In the genomic region with DNA sequence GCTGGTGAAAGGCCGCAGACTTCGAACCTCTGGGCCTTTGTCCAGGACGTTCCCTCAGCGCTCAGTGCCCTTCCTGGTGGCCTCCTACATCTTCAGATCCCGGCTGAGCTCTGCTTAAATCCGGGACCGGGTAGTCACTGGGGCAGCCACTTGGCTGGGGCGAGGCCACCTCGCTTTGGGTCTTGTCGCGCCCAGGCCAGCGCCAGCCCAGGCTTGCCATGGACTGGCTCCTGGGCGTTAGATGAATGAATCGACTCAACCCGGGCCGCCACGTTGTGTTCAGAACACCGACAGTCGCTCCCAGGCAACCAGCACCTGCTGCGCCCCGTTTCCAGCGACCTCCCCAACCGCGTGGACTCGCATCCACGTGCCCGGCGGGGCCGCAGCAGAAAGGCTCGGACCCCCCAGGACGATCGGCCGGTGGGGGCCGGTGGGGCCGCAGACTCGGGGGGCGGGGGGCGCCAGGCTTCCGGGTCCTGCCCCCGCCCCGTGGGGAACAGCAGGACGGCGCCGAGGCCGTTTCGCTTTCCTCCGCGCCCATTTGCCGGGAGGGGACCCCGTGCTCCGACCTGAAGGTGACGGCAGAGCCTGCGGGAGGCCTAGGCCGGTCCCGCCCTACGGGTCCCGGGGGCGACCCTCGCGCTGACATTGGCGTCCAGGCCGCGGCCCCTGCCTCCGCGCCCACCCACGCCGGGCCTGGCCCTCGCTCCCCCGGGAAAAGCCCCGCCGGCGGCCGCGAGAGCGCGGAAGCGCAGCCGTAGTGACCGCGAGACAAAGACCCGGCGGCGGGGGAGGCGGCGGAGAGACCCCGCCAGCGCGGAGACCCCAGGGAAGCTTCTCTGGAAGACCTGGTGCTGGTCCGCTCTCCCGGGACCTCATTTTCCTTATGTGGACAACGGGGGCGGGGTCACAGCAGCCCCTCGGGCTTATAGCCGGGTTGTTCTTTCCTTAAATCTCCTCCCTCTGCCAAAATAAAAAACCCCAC, we compare ENCODE assay signal across 8 cellular contexts. TPM values are rescaled to one million over a fixed set of nuclear protein-coding genes. Genes with fewer than 3 reads are reported as not detected.
DNase-seq lines count a peak whose midpoint lies in the region; ATAC-seq and TF ChIP-seq lines count a peak whose summit lies in the region.

No MANE protein-coding gene starts in this region.

- no TSS peak for BruUV-seq in mammary epithelial cell (replicated peaks; lab: Mats Ljungman, UMichigan)

- dilution Hi-C loops in mammary epithelial cell (cut with HindIII; ENCODE audit: low sequenced_read_pairs) = no loop called here

- in situ Hi-C loops in GM23248 (cut with MboI) = no loop called here
- in situ Hi-C loops in mammary epithelial cell (cut with MboI; ENCODE audit: low sequenced_read_pairs in 2 of 2) = no loop called here

- no peaks in the 10 kb centered on the region for H3F3A ChIP-seq in GM23248 (ENCODE audit: insufficient read depth)

- peak; percentile 23 for DNase-seq in AG10803 (ENCODE audit: low read depth)
- DNase-seq in GM23248 = peak; percentile 73
- peak; percentile 21 for DNase-seq in T-helper 22 cell (ENCODE audit: low read depth)
- no peak for DNase-seq in mammary epithelial cell
- peak; percentile 33 for DNase-seq in kidney tubule cell (ENCODE audit: low spot score)
- DNase-seq in stimulated activated CD4-positive, alpha-beta T cell treated with anti-CD3 and anti-CD28 coated beads, Interleukin-2, amount 100 ng/mL, for 48 hours = peak; percentile 35 to 42

- H4K20me1 ChIP-seq in GM23248 (ENCODE audit: insufficient read depth) = no peaks in the 10 kb centered on the region
- H4K20me1 ChIP-seq in mammary epithelial cell (ENCODE audit: insufficient read depth, low read length) = no peaks in the 10 kb centered on the region

- H3K27me3 ChIP-seq in GM23248 (replicated peaks; ENCODE audit: insufficient read depth) (no peaks in the 10 kb centered on the region), mammary epithelial cell (ENCODE audit: insufficient read depth, low read length) (no peaks in the 10 kb centered on the region)

- H3K36me3 ChIP-seq in GM23248 (ENCODE audit: low read depth) = no peaks in the 10 kb centered on the region
- H3K36me3 ChIP-seq in mammary epithelial cell (ENCODE audit: insufficient read depth, low read length) = no peaks in the 10 kb centered on the region

- H3K4me1 ChIP-seq in GM23248 (ENCODE audit: insufficient read depth) (peaks cover 3% of the 10 kb centered on the region; the same call in 1 of the 2 replicates), mammary epithelial cell (ENCODE audit: insufficient read depth, low read length) (peaks cover 38% of the 10 kb centered on the region)

- H3K4me3 ChIP-seq in AG10803 (ENCODE audit: low read length) = peak overlapping the region; percentile 60
- H3K4me3 ChIP-seq in GM23248 = peak overlapping the region; percentile 76
- H3K4me3 ChIP-seq in mammary epithelial cell (replicated peaks in 1 of 3; ENCODE audit: insufficient read depth in 1 of 3, low read depth in 2 of 3, low read length in 3 of 3) = peak overlapping the region; percentile 20 to 49 (median 47)

- CTCF ChIA-PET in mammary epithelial cell (lab: Charles Lee; ENCODE audit: low non-redundant PET) = no interaction called here

- no peak overlapping the region for H3K27ac ChIP-seq in GM23248
- no peak overlapping the region for H3K27ac ChIP-seq in mammary epithelial cell (ENCODE audit: insufficient read depth, low read depth, low read length)

- H3K4me2 ChIP-seq in GM23248 (ENCODE audit: unreplicated experiment) (peak overlapping the region; percentile 79), mammary epithelial cell (ENCODE audit: insufficient read depth, low read depth, low read length) (peak overlapping the region; percentile 96)

- H3K79me2 ChIP-seq in GM23248 (ENCODE audit: insufficient read depth) = no peaks in the 10 kb centered on the region
- no peaks in the 10 kb centered on the region for H3K79me2 ChIP-seq in mammary epithelial cell (ENCODE audit: insufficient read depth, low read length)

- WGBS in GM23248 (ENCODE audit: low coverage in 1 of 2, low lambda C conversion rate in 2 of 2, missing lambda C conversion rate in 2 of 2), 2 experiments = 10 to 11% methylated on average over 46 to 58 of the region's 94 CpGs
- WGBS in mammary epithelial cell (ENCODE audit: low coverage, missing lambda C conversion rate) = 24% methylated on average over 43 of the region's 94 CpGs

- no peak for ATAC-seq in GM21423 (IDR thresholded peaks at IDR 0.05; ENCODE audit: unreplicated experiment)
- ATAC-seq in HG03039 (IDR thresholded peaks at IDR 0.05; ENCODE audit: unreplicated experiment) = no peak

- intact Hi-C loops in mammary epithelial cell (cut with micrococcal nuclease) = loop anchor here (5.0 kb wide), 1 partner anchor 37 kb away; the partner anchor contains the start of gene RCOR1

- H2AFZ ChIP-seq in GM23248 (peak overlapping the region; percentile 92), mammary epithelial cell (ENCODE audit: low read depth, low read length) (peak overlapping the region; percentile 89)

- TF ChIP-seq CTCF in AG10803 (conservative IDR thresholded peaks at IDR 0.05; ENCODE audit: low read length) = no peak
- TF ChIP-seq CTCF in mammary epithelial cell (conservative IDR thresholded peaks at IDR 0.05 in 1 of 2, IDR thresholded peaks at IDR 0.05 in 1 of 2; ENCODE audit: extremely low read depth in 1 of 2, insufficient read depth in 1 of 2, low read depth in 1 of 2, low read length in 2 of 2) = no peak

- no peaks in the 10 kb centered on the region for H3K9me2 ChIP-seq in GM23248 (ENCODE audit: insufficient read depth)

- H3K9me3 ChIP-seq in GM23248 (ENCODE audit: low read depth) (no peaks in the 10 kb centered on the region), mammary epithelial cell (replicated peaks; ENCODE audit: insufficient read depth, low read length) (no peaks in the 10 kb centered on the region)

- H3K9ac ChIP-seq in GM23248 (peak overlapping the region; percentile 82), mammary epithelial cell (ENCODE audit: insufficient read depth, low read length) (no peak overlapping the region)

RNA-seq across cellular contexts. Expression of gene RCOR1, which starts 37.3 kb away (rescaled TPM):
- total RNA-seq in GM23248 (2014; rRNA removed; shearing (Covaris generic)) = 13.0 and 15.6 TPM in 2 replicates
- 3.2 and 3.4 TPM in 2 replicates for polyA plus RNA-seq in GM23248 (2016; fragmentation: Nextera tagmentation; extraction: Ambion mirVana)
- total RNA-seq in mammary epithelial cell = 10 to 100 TPM; 18.7 to 45.6 TPM
- 24.6 TPM for polyA plus RNA-seq in mammary epithelial cell
- 40.4 TPM for polyA minus RNA-seq in mammary epithelial cell

RNA-seq across cellular contexts. Expression of gene ANKRD9, which starts 45.6 kb away (rescaled TPM):
- total RNA-seq in GM23248 (2014; rRNA removed; shearing (Covaris generic)) = 14.9 and 22.8 TPM in 2 replicates
- polyA plus RNA-seq in GM23248 (2016; fragmentation: Nextera tagmentation; extraction: Ambion mirVana) = 2.1 and 2.3 TPM in 2 replicates
- total RNA-seq in mammary epithelial cell = 10 to 100 TPM; 11.8 to 24.0 TPM
- polyA plus RNA-seq in mammary epithelial cell = 8.8 TPM
- 8.6 TPM for polyA minus RNA-seq in mammary epithelial cell
